In genomic region chr15:34609658-34610057, GRCh38 we compare ENCODE assay signal across 13 cellular contexts.
DNase-seq lines count a peak whose midpoint lies in the region; ATAC-seq and TF ChIP-seq lines count a peak whose summit lies in the region.
"Had no signal": no experiment of that assay in that cellular context is flagged by ENCODE, and none has a peak within 500 bp of the region (broad histone marks: within the 10 kb centered on the region; RNA-seq: fewer than 3 reads in every experiment).

No MANE protein-coding gene starts in this region.

- ATAC-seq in GM21737 (IDR thresholded peaks at IDR 0.05; ENCODE audit: unreplicated experiment): peak; percentile 64
- no peak; the same call in 2 of the 3 replicates for ATAC-seq in SK-N-SH treated with all-trans-retinoic acid at 6 μM for 48 hours

- no peaks in the 10 kb centered on the region for H4K20me1 ChIP-seq in MM.1S (ENCODE audit: insufficient read depth, low read length)

- DNase-seq in GM10248 (ENCODE audit: extremely low spot score) (peak; percentile 6), islet precursor cell (peak; percentile 75), activated gamma-delta T cell treated with Interleukin-2 at 50 U/mL for 16 hours (no peak), NCI-H2107 (lab: John Stamatoyannopoulos, UW) (no peak), GM10266 (ENCODE audit: extremely low spot score) (no peak), MM.1S (no peak)
- DNase-seq: EL, NCI-H1105, nephron progenitor cell had no signal

- H2AFZ ChIP-seq in MM.1S (ENCODE audit: low read length): no peak overlapping the region

- CTCF ChIA-PET in GM10248 (lab: Yijun Ruan, JAX): interaction anchor here (1.4 to 2.4 kb wide), 5 partner anchors 11 to 311 kb away, joined by 3 to 7 read pairs (median 4); no protein-coding TSS in a partner anchor

- H3K27ac ChIP-seq in MM.1S (ENCODE audit: low read length): no peak overlapping the region
- H3K27ac ChIP-seq: dorsolateral prefrontal cortex, SJCRH30 had no signal

- no peak for TF ChIP-seq CTCF in GM10248 (IDR thresholded peaks at IDR 0.05; ENCODE audit: control extremely low read depth, extremely low read depth, low read depth, missing control alignments)
- TF ChIP-seq CTCF in GM10266 (IDR thresholded peaks at IDR 0.05; ENCODE audit: control insufficient read depth, insufficient read depth, low read depth, missing control alignments): no peak
- no peak for TF ChIP-seq CTCF in MM.1S (IDR thresholded peaks at IDR 0.05; ENCODE audit: low read length)

- H3K4me3 ChIP-seq in MM.1S (ENCODE audit: low read length): no peak overlapping the region
- H3K4me3 ChIP-seq: dorsolateral prefrontal cortex, SJCRH30 had no signal

- H3K9me3 ChIP-seq in MM.1S (replicated peaks; ENCODE audit: insufficient read depth, low read length): no peaks in the 10 kb centered on the region
- H3K9me3 ChIP-seq: SJCRH30 had no signal

- no peaks in the 10 kb centered on the region for H3K36me3 ChIP-seq in MM.1S (replicated peaks; ENCODE audit: insufficient read depth, low read length)
- H3K36me3 ChIP-seq: SJCRH30 had no signal

- no peaks in the 10 kb centered on the region for H3K27me3 ChIP-seq in MM.1S (replicated peaks; ENCODE audit: insufficient read depth, low read length)
- H3K27me3 ChIP-seq: SJCRH30 had no signal

- POLR2A ChIA-PET in GM10248 (lab: Yijun Ruan, JAX): interaction anchor here (0.6 kb wide), 1 partner anchor 537 kb away, joined by 5 read pairs; no protein-coding TSS in a partner anchor

- no peaks in the 10 kb centered on the region for H3K79me2 ChIP-seq in MM.1S (ENCODE audit: low read length)

- H3K9me2 ChIP-seq in MM.1S (replicated peaks; ENCODE audit: insufficient read depth, low read length): no peaks in the 10 kb centered on the region

- no peaks in the 10 kb centered on the region for H3F3A ChIP-seq in MM.1S (ENCODE audit: insufficient read depth, low read length)

- no peaks in the 10 kb centered on the region for H3K4me1 ChIP-seq in MM.1S (ENCODE audit: low read length)
- H3K4me1 ChIP-seq: SJCRH30 had no signal

- no peak overlapping the region for H3K4me2 ChIP-seq in MM.1S (ENCODE audit: low read depth, low read length)

- no peak overlapping the region for H3K9ac ChIP-seq in MM.1S (ENCODE audit: low read length)

TF ChIP-seq in SK-N-SH treated with all-trans-retinoic acid at 6 μM for 48 hours, 23 proteins besides CTCF, POLR2A, EP300 and RAD21:
- TF ChIP-seq, protein P1, sequence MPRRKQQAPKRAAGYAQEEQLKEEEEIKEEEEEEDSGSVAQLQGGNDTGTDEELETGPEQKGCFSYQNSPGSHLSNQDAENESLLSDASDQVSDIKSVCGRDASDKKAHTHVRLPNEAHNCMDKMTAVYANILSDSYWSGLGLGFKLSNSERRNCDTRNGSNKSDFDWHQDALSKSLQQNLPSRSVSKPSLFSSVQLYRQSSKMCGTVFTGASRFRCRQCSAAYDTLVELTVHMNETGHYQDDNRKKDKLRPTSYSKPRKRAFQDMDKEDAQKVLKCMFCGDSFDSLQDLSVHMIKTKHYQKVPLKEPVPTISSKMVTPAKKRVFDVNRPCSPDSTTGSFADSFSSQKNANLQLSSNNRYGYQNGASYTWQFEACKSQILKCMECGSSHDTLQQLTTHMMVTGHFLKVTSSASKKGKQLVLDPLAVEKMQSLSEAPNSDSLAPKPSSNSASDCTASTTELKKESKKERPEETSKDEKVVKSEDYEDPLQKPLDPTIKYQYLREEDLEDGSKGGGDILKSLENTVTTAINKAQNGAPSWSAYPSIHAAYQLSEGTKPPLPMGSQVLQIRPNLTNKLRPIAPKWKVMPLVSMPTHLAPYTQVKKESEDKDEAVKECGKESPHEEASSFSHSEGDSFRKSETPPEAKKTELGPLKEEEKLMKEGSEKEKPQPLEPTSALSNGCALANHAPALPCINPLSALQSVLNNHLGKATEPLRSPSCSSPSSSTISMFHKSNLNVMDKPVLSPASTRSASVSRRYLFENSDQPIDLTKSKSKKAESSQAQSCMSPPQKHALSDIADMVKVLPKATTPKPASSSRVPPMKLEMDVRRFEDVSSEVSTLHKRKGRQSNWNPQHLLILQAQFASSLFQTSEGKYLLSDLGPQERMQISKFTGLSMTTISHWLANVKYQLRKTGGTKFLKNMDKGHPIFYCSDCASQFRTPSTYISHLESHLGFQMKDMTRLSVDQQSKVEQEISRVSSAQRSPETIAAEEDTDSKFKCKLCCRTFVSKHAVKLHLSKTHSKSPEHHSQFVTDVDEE (CRISPR knock-in tag; IDR thresholded peaks at IDR 0.05): peak; percentile 67; the same call in 1 of the 2 replicates
- no peak for TF ChIP-seq ZFP30 (CRISPR knock-in tag; IDR thresholded peaks at IDR 0.05)
- TF ChIP-seq TCF4 (CRISPR knock-in tag; IDR thresholded peaks at IDR 0.05; ENCODE audit: borderline replicate concordance): peak; percentile 48; the same call in 1 of the 2 replicates

Comparison
In these comparisons a context has a peak if more than half of its experiments do, and no peak if none do; other contexts are left out.
1. DNase-seq: peak in GM10248 (single experiment) and islet precursor cell (single experiment); none in activated gamma-delta T cell treated with Interleukin-2 at 50 U/mL for 16 hours (single experiment), NCI-H2107 (single experiment), GM10266 (single experiment) and MM.1S (single experiment).